Comparison of ENCODE assay signal across 8 cellular contexts in genomic region chr3:102225407-102226132, GRCh38.
DNase-seq lines count a peak whose midpoint lies in the region; ATAC-seq and TF ChIP-seq lines count a peak whose summit lies in the region.

No MANE protein-coding gene starts in this region.

- H3K27me3 Mint-ChIP-seq in naive B cell: peaks cover 0 to 11% (median 9%) of the 10 kb centered on the region in 3 donors

- no peak overlapping the region for H3K27ac Mint-ChIP-seq in naive B cell
- H3K27ac Mint-ChIP-seq in stimulated activated effector memory CD8-positive, alpha-beta T cell treated with anti-CD3 and anti-CD28 coated beads, Interleukin-12 subunit alpha, Interleukin-12 subunit beta, amount 100 ng/mL, for 72 hours: no peak overlapping the region

- peak; percentile 75 for DNase-seq in LHCN-M2 (ENCODE audit: low read depth)
- DNase-seq in RKO (ENCODE audit: low spot score): peak; percentile 88
- peak; percentile 40 for DNase-seq in epithelial cell of prostate (ENCODE audit: low read depth, low spot score)
- DNase-seq in naive B cell: peak; percentile 37
- DNase-seq in stimulated activated effector memory CD8-positive, alpha-beta T cell treated with anti-CD3 and anti-CD28 coated beads, Interleukin-12 subunit alpha, Interleukin-12 subunit beta, amount 100 ng/mL, for 72 hours (ENCODE audit: low spot score in 2 of 2): no peak

- ATAC-seq in GM18867 (IDR thresholded peaks at IDR 0.05; ENCODE audit: unreplicated experiment) (peak; percentile 42), naive B cell (ENCODE audit: low read depth in 2 of 2) (peak; percentile 56 to 59), GM21825 (IDR thresholded peaks at IDR 0.05; ENCODE audit: unreplicated experiment) (no peak)
- ATAC-seq in stimulated activated effector memory CD8-positive, alpha-beta T cell treated with anti-CD3 and anti-CD28 coated beads, Interleukin-12 subunit alpha, Interleukin-12 subunit beta, amount 100 ng/mL, for 72 hours: no peak

- TF ChIP-seq CTCF in C4-2B (conservative IDR thresholded peaks at IDR 0.05): peak; percentile 71

- no peaks in the 10 kb centered on the region for H3K36me3 Mint-ChIP-seq in naive B cell
- no peaks in the 10 kb centered on the region for H3K36me3 Mint-ChIP-seq in stimulated activated effector memory CD8-positive, alpha-beta T cell treated with anti-CD3 and anti-CD28 coated beads, Interleukin-12 subunit alpha, Interleukin-12 subunit beta, amount 100 ng/mL, for 72 hours

- H3K27ac ChIP-seq in C4-2B: no peak overlapping the region
- peak overlapping the region; percentile 56 for H3K27ac ChIP-seq in epithelial cell of prostate

- H3K9me3 Mint-ChIP-seq in naive B cell: no peaks in the 10 kb centered on the region
- no peaks in the 10 kb centered on the region for H3K9me3 Mint-ChIP-seq in stimulated activated effector memory CD8-positive, alpha-beta T cell treated with anti-CD3 and anti-CD28 coated beads, Interleukin-12 subunit alpha, Interleukin-12 subunit beta, amount 100 ng/mL, for 72 hours

- peaks cover 13 to 34% (median 26%) of the 10 kb centered on the region in 3 donors for H3K4me1 Mint-ChIP-seq in naive B cell
- H3K4me1 Mint-ChIP-seq in stimulated activated effector memory CD8-positive, alpha-beta T cell treated with anti-CD3 and anti-CD28 coated beads, Interleukin-12 subunit alpha, Interleukin-12 subunit beta, amount 100 ng/mL, for 72 hours: peaks cover 13% of the 10 kb centered on the region

- no peak overlapping the region for H3K4me3 Mint-ChIP-seq in naive B cell
- H3K4me3 Mint-ChIP-seq in stimulated activated effector memory CD8-positive, alpha-beta T cell treated with anti-CD3 and anti-CD28 coated beads, Interleukin-12 subunit alpha, Interleukin-12 subunit beta, amount 100 ng/mL, for 72 hours: no peak overlapping the region

Comparison
In these comparisons a context has a peak if more than half of its experiments do, and no peak if none do; other contexts are left out.
1. ATAC-seq: peak in GM18867 (single experiment) and naive B cell (2 of 2); none in GM21825 (single experiment) and stimulated activated effector memory CD8-positive, alpha-beta T cell treated with anti-CD3 and anti-CD28 coated beads, Interleukin-12 subunit alpha, Interleukin-12 subunit beta, amount 100 ng/mL, for 72 hours (single experiment).
2. DNase-seq: peak in LHCN-M2 (single experiment), RKO (single experiment), epithelial cell of prostate (single experiment) and naive B cell (single experiment); none in stimulated activated effector memory CD8-positive, alpha-beta T cell treated with anti-CD3 and anti-CD28 coated beads, Interleukin-12 subunit alpha, Interleukin-12 subunit beta, amount 100 ng/mL, for 72 hours (0 of 2).